ENCODE assay signal across 11 cellular contexts in the genomic region with DNA sequence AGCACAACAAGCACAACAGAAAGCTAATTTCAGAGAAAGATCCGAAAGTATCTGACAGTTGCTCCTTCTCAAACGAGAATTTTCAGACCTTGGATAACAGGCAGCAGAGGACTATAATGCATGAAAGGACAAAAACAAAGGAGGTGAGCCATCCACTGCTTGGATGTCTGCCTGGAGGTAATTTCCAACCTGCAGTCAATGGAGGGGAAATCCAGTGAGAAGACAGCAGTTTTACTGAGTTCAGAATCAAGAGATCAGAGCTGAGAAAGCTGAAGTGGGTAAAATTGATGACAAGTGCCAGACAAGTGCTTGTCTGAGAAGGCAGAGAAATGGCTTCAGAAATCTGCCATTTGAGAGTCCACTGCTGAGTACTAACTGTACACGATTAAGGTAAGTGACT. TPM values are rescaled to one million over a fixed set of nuclear protein-coding genes. Genes with fewer than 3 reads are reported as not detected.
DNase-seq lines count a peak whose midpoint lies in the region; ATAC-seq, FAIRE-seq and TF ChIP-seq lines count a peak whose summit lies in the region.
"Had no signal": no experiment of that assay in that cellular context is flagged by ENCODE, and none has a peak within 500 bp of the region (broad histone marks: within the 10 kb centered on the region; RNA-seq: fewer than 3 reads in every experiment).

No MANE protein-coding gene starts in this region.

- DNase-seq in A172 (ENCODE audit: low spot score) (peak; percentile 6), mammary epithelial cell (peak; percentile 73), HTR-8/SVneo (ENCODE audit: insufficient read length, low spot score) (no peak), brain microvascular endothelial cell (no peak), Peyer's patch (no peak), WERI-Rb-1 (no peak)
- DNase-seq: mesenchymal stem cell had no signal

- H3K4me3 ChIP-seq in mammary epithelial cell (replicated peaks in 1 of 3; ENCODE audit: insufficient read depth in 1 of 3, low read depth in 2 of 3, low read length in 3 of 3) = no peak overlapping the region
- H3K4me3 ChIP-seq in brain microvascular endothelial cell (ENCODE audit: low read depth, low read length) = no peak overlapping the region
- no peak overlapping the region for H3K4me3 ChIP-seq in Peyer's patch
- no peak overlapping the region for H3K4me3 ChIP-seq in WERI-Rb-1 (ENCODE audit: low read depth, low read length)
- H3K4me3 ChIP-seq: PC-9 had no signal

- H2AFZ ChIP-seq in mammary epithelial cell (ENCODE audit: low read depth, low read length) = no peak overlapping the region
- H2AFZ ChIP-seq: PC-9 had no signal

- ATAC-seq in GM18868 (IDR thresholded peaks at IDR 0.05; ENCODE audit: unreplicated experiment) (peak; percentile 85), HG03442 (IDR thresholded peaks at IDR 0.05; ENCODE audit: unreplicated experiment) (peak; percentile 67)

- H3K4me1 ChIP-seq in mammary epithelial cell (ENCODE audit: insufficient read depth, low read length) = no peaks in the 10 kb centered on the region
- peaks cover 0 to 2% (median 0%) of the 10 kb centered on the region in 4 donors for H3K4me1 ChIP-seq in Peyer's patch

- H3K27ac ChIP-seq in mammary epithelial cell (ENCODE audit: insufficient read depth, low read depth, low read length) (no peak overlapping the region), brain microvascular endothelial cell (no peak overlapping the region), Peyer's patch (no peak overlapping the region), WERI-Rb-1 (no peak overlapping the region)
- H3K27ac ChIP-seq: C4-2B, PC-9 had no signal

- intact Hi-C loops in mammary epithelial cell (cut with micrococcal nuclease) = no loop called here

- TF ChIP-seq CTCF in mammary epithelial cell (conservative IDR thresholded peaks at IDR 0.05 in 1 of 2, IDR thresholded peaks at IDR 0.05 in 1 of 2; ENCODE audit: extremely low read depth in 1 of 2, insufficient read depth in 1 of 2, low read depth in 1 of 2, low read length in 2 of 2) = no peak
- TF ChIP-seq CTCF in brain microvascular endothelial cell (IDR thresholded peaks at IDR 0.05; ENCODE audit: low read depth, low read length, missing control alignments) = no peak
- no peak for TF ChIP-seq CTCF in Peyer's patch (IDR thresholded peaks at IDR 0.05)
- TF ChIP-seq CTCF in WERI-Rb-1 (IDR thresholded peaks at IDR 0.05; ENCODE audit: low read depth, low read length) = no peak

- FAIRE-seq in HTR-8/SVneo (lab: Jason Lieb, UNC) = no peak

- H4K20me1 ChIP-seq in mammary epithelial cell (ENCODE audit: insufficient read depth, low read length) = peaks cover 9% of the 10 kb centered on the region

- no peak overlapping the region for H3K4me2 ChIP-seq in mammary epithelial cell (ENCODE audit: insufficient read depth, low read depth, low read length)
- H3K4me2 ChIP-seq: PC-9 had no signal

- no peak overlapping the region for H3K9ac ChIP-seq in mammary epithelial cell (ENCODE audit: insufficient read depth, low read length)

- 75% methylated on average over 3 of the region's 3 CpGs for WGBS in mammary epithelial cell (ENCODE audit: low coverage, missing lambda C conversion rate)

- no TSS peak for BruUV-seq in mammary epithelial cell (replicated peaks; lab: Mats Ljungman, UMichigan)

- no peaks in the 10 kb centered on the region for H3K9me3 ChIP-seq in mammary epithelial cell (replicated peaks; ENCODE audit: insufficient read depth, low read length)
- no peaks in the 10 kb centered on the region for H3K9me3 ChIP-seq in Peyer's patch
- no peaks in the 10 kb centered on the region for H3K9me3 ChIP-seq in WERI-Rb-1 (ENCODE audit: severe bottlenecking)

- in situ Hi-C loops in mammary epithelial cell (cut with MboI; ENCODE audit: low sequenced_read_pairs in 2 of 2) (no loop called here), brain microvascular endothelial cell (cut with HindIII; ENCODE audit: low pct_ligation_motif_present, low sequenced_read_pairs) (no loop called here)

- peaks cover 99% of the 10 kb centered on the region for H3K79me2 ChIP-seq in mammary epithelial cell (ENCODE audit: insufficient read depth, low read length)

- dilution Hi-C loops in mammary epithelial cell (cut with HindIII; ENCODE audit: low sequenced_read_pairs) = no loop called here

- H3K27me3 ChIP-seq in mammary epithelial cell (ENCODE audit: insufficient read depth, low read length) (no peaks in the 10 kb centered on the region), brain microvascular endothelial cell (replicated peaks) (no peaks in the 10 kb centered on the region), Peyer's patch (no peaks in the 10 kb centered on the region), WERI-Rb-1 (ENCODE audit: insufficient read depth, low read depth, severe bottlenecking) (no peaks in the 10 kb centered on the region)

- H3K36me3 ChIP-seq in mammary epithelial cell (ENCODE audit: insufficient read depth, low read length) (no peaks in the 10 kb centered on the region), brain microvascular endothelial cell (replicated peaks) (no peaks in the 10 kb centered on the region), Peyer's patch (no peaks in the 10 kb centered on the region), WERI-Rb-1 (no peaks in the 10 kb centered on the region; the same call in 1 of the 2 replicates)

- no peak for TF ChIP-seq POLR2A in Peyer's patch (IDR thresholded peaks at IDR 0.05)

- CTCF ChIA-PET in mammary epithelial cell (lab: Charles Lee; ENCODE audit: low non-redundant PET) = no interaction called here

RNA-seq across cellular contexts. Expression of a gene that starts 22.1 kb away (rescaled TPM):
- total RNA-seq in A172 (2014; rRNA removed; shearing (Covaris generic)) = 49.0 and 54.4 TPM in 2 replicates
- total RNA-seq in mammary epithelial cell (10 to 100 TPM; 93.0 to 98.9 TPM), Peyer's patch (100 to 1,000 TPM in 2 of 4 donors, 10 to 100 TPM in 2; 52.9 to 106 (median 95.2) TPM)
- polyA plus RNA-seq in mammary epithelial cell = 24.1 TPM
- 45.0 TPM for polyA minus RNA-seq in mammary epithelial cell

Comparison
In these comparisons a context has a peak if more than half of its experiments do, and no peak if none do; other contexts are left out.
1. DNase-seq: peak in A172 (single experiment) and mammary epithelial cell (single experiment); none in HTR-8/SVneo (single experiment), brain microvascular endothelial cell (single experiment), Peyer's patch (0 of 3) and WERI-Rb-1 (single experiment).